Comparison of ENCODE assay signal across 8 cellular contexts in the genomic region with DNA sequence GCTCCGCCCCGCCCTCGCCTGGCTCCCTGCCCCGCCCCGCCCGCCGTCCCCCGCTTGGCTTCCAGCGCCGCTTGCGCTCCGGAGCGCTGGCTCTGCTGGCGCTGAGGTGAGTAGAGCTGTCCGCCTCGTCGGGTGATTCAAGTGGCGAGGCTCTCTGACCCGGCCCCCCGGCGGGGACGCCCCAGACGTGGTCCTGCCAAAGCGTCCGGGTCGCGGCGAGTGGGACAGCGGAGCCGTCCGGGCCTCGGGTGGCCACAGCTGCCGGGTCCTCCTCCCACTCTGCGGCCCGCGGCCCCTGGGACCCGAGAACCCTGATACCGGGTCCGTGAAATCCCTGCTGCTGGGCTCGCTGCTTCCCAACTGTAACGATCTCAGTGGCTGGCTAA. TPM values are rescaled to one million over a fixed set of nuclear protein-coding genes. Genes with fewer than 3 reads are reported as not detected.
DNase-seq lines count a peak whose midpoint lies in the region; ATAC-seq, FAIRE-seq and TF ChIP-seq lines count a peak whose summit lies in the region.

Gene LRRC28 (plus strand): TSS at position 46 of the 386 bp plus-strand sequence. CDS start 4,477 bp downstream, outside the sequence.

- H3K9me1 ChIP-seq in endothelial cell of umbilical vein (replicated peaks; ENCODE audit: control insufficient read depth, extremely low read depth, insufficient read depth, low read length) = no peaks in the 10 kb centered on the region

- intact Hi-C loops in endothelial cell of umbilical vein (cut with micrococcal nuclease) = loop anchor here (1.0 to 2.0 kb wide), 3 partner anchors 127 to 457 kb away; no protein-coding TSS in a partner anchor

- H3K36me3 ChIP-seq in endothelial cell of umbilical vein (ENCODE audit: control insufficient read depth in 2 of 2, extremely low read depth in 1 of 2, insufficient read depth in 2 of 2, low read length in 2 of 2) = no peaks in the 10 kb centered on the region

- ATAC-seq in activated T-cell treated with anti-CD3 and anti-CD28 coated beads, Interleukin-2, amount 50 U/mL, for 72 hours (replicated peaks in 1 of 2) = no peak
- ATAC-seq in naive B cell (ENCODE audit: low read depth in 2 of 2) = peak; percentile 16 to 20

- DNase-seq in activated T-cell treated with anti-CD3 and anti-CD28 coated beads, Interleukin-2, amount 50 U/mL, for 72 hours = no peak
- no peak for DNase-seq in activated T-cell treated with anti-CD3 and anti-CD28 coated beads for 4 hours
- no peak for DNase-seq in endothelial cell of umbilical vein (ENCODE audit: low read depth, low spot score)
- DNase-seq in naive B cell = no peak
- no peak for DNase-seq in germinal center (ENCODE audit: low spot score)
- DNase-seq in nucleus accumbens (lab: John Stamatoyannopoulos, UW) = no peak
- no peak for DNase-seq in kidney tubule cell (ENCODE audit: low spot score)

- no peaks in the 10 kb centered on the region for H3K27me3 Mint-ChIP-seq in activated T-cell treated with anti-CD3 and anti-CD28 coated beads, Interleukin-2, amount 50 U/mL, for 72 hours (ENCODE audit: low read depth)
- no peaks in the 10 kb centered on the region for H3K27me3 Mint-ChIP-seq in naive B cell

- dilution Hi-C loops in endothelial cell of umbilical vein (cut with MboI; ENCODE audit: extremely low pct_ligation_motif_present, low sequenced_read_pairs) = no loop called here

- peaks cover 30% of the 10 kb centered on the region for H3K4me1 ChIP-seq in endothelial cell of umbilical vein (ENCODE audit: control insufficient read depth, extremely low read depth, insufficient read depth, low read length)

- H3K27ac ChIP-seq in endothelial cell of umbilical vein (ENCODE audit: insufficient read depth, low read depth, low read length) = peak within 1 kb of the TSS; percentile 89

- BruUV-seq in endothelial cell of umbilical vein (replicated peaks; lab: Mats Ljungman, UMichigan) = no TSS peak

- peak within 1 kb of the TSS; percentile 91 to 93 for H3K4me3 Mint-ChIP-seq in activated T-cell treated with anti-CD3 and anti-CD28 coated beads, Interleukin-2, amount 50 U/mL, for 72 hours
- H3K4me3 Mint-ChIP-seq in naive B cell = peak within 1 kb of the TSS in 6 of 8 donors; percentile 92 to 96 (median 95)

- H3K27me3 ChIP-seq in endothelial cell of umbilical vein (ENCODE audit: control insufficient read depth in 2 of 2, insufficient read depth in 2 of 2, low read length in 2 of 2) = no peaks in the 10 kb centered on the region

- POLR2A ChIA-PET in endothelial cell of umbilical vein (lab: Charles Lee) = interaction anchor here (1.1 kb wide), 1 partner anchor 482 kb away, joined by 3 read pairs; the partner anchor contains the start of gene LYSMD4

- TF ChIP-seq CTCF in endothelial cell of umbilical vein (IDR thresholded peaks at IDR 0.05; ENCODE audit: extremely low read depth in 1 of 2, insufficient read depth in 1 of 2, low read depth in 1 of 2, low read length in 2 of 2) = no peak

- peak within 1 kb of the TSS; percentile 80 for H3K4me2 ChIP-seq in endothelial cell of umbilical vein (ENCODE audit: insufficient read depth, low read length)

- no peaks in the 10 kb centered on the region for H3K9me3 Mint-ChIP-seq in activated T-cell treated with anti-CD3 and anti-CD28 coated beads, Interleukin-2, amount 50 U/mL, for 72 hours
- H3K9me3 Mint-ChIP-seq in naive B cell = peaks cover 0 to 6% (median 0%) of the 10 kb centered on the region in 7 donors

- H3K4me1 Mint-ChIP-seq in activated T-cell treated with anti-CD3 and anti-CD28 coated beads, Interleukin-2, amount 50 U/mL, for 72 hours (ENCODE audit: low read depth) = peaks cover 33% of the 10 kb centered on the region
- H3K4me1 Mint-ChIP-seq in naive B cell = peaks cover 25 to 33% (median 27%) of the 10 kb centered on the region in 3 donors

- CTCF ChIA-PET in endothelial cell of umbilical vein (lab: Charles Lee) = interaction anchor here (1.0 to 3.0 kb wide), 10 partner anchors 8 to 505 kb away, joined by 3 to 16 read pairs (median 4); partner anchors contain the start of gene SYNM

- H3K4me3 ChIP-seq in endothelial cell of umbilical vein (replicated peaks in 1 of 3; ENCODE audit: insufficient read depth in 1 of 3, low read depth in 1 of 3, low read length in 3 of 3) = peak within 1 kb of the TSS; percentile 77 to 100 (median 80)

- FAIRE-seq in endothelial cell of umbilical vein (lab: Jason Lieb, UNC) = no peak

- peak; percentile 88 for TF ChIP-seq POLR2A in endothelial cell of umbilical vein (IDR thresholded peaks at IDR 0.05; ENCODE audit: low read depth, low read length)

- peak within 1 kb of the TSS; percentile 79 for H2AFZ ChIP-seq in endothelial cell of umbilical vein (ENCODE audit: low read depth, low read length)

- H3K27ac Mint-ChIP-seq in activated T-cell treated with anti-CD3 and anti-CD28 coated beads, Interleukin-2, amount 50 U/mL, for 72 hours = peak within 1 kb of the TSS; percentile 80
- H3K27ac Mint-ChIP-seq in naive B cell = peak within 1 kb of the TSS; percentile 78 to 94 (median 91)

- H3K79me2 ChIP-seq in endothelial cell of umbilical vein (ENCODE audit: control insufficient read depth, insufficient read depth, low read length) = peaks cover 24% of the 10 kb centered on the region

- no peaks in the 10 kb centered on the region for H4K20me1 ChIP-seq in endothelial cell of umbilical vein (replicated peaks; ENCODE audit: control insufficient read depth, extremely low read depth, insufficient read depth, low read length)

- H3K9ac ChIP-seq in endothelial cell of umbilical vein (replicated peaks; ENCODE audit: extremely low read depth, insufficient read depth, low read length) = peak within 1 kb of the TSS; percentile 97

- no peaks in the 10 kb centered on the region for H3K9me3 ChIP-seq in endothelial cell of umbilical vein (replicated peaks; ENCODE audit: control insufficient read depth, insufficient read depth, low read length)

- H3K36me3 Mint-ChIP-seq in activated T-cell treated with anti-CD3 and anti-CD28 coated beads, Interleukin-2, amount 50 U/mL, for 72 hours (ENCODE audit: insufficient read depth in 2 of 2) = peaks cover 4 to 5% of the 10 kb centered on the region in 2 donors
- H3K36me3 Mint-ChIP-seq in naive B cell = peaks cover 0 to 9% of the 10 kb centered on the region in 2 donors

TF ChIP-seq in PFSK-1, 5 proteins besides CTCF, POLR2A, EP300 and RAD21 (continues in another document):
- peak; percentile 86 for TF ChIP-seq POLR2AphosphoS5 (IDR thresholded peaks at IDR 0.05; ENCODE audit: low read depth, low read length)

TF ChIP-seq in endothelial cell of umbilical vein, 7 proteins besides CTCF, POLR2A, EP300 and RAD21:
- TF ChIP-seq FOS (IDR thresholded peaks at IDR 0.05; ENCODE audit: borderline replicate concordance, insufficient read depth, low read length) = no peak
- peak; percentile 75 for TF ChIP-seq POLR2AphosphoS5 (IDR thresholded peaks at IDR 0.05; ENCODE audit: insufficient read depth, low read depth, low read length)

RNA-seq across cellular contexts. Expression of gene LRRC28, which starts in this region (rescaled TPM):
- 10 to 100 TPM; 23.3 to 29.0 TPM for total RNA-seq in activated T-cell treated with anti-CD3 and anti-CD28 coated beads, Interleukin-2, amount 50 U/mL, for 72 hours
- polyA plus RNA-seq in PFSK-1 (2012; ENCODE audit: insufficient read length, low read depth) = 17.4 TPM
- total RNA-seq in endothelial cell of umbilical vein = 19.6 and 22.4 TPM in 2 replicates
- 26.7 and 27.8 TPM in 2 replicates for polyA plus RNA-seq in endothelial cell of umbilical vein
- polyA plus RNA-seq in endothelial cell of umbilical vein (2011; cell fraction: cytosol; rRNA removed) = 26.0 TPM in 2 replicates
- 22.9 and 23.9 TPM in 2 replicates for polyA plus RNA-seq in endothelial cell of umbilical vein (2011; cell fraction: nucleus; rRNA removed)
- polyA plus RNA-seq in endothelial cell of umbilical vein (2012) = 17.3 and 21.0 TPM in 2 replicates
- 46.6 and 47.2 TPM in 2 replicates for polyA minus RNA-seq in endothelial cell of umbilical vein
- 2.6 TPM for polyA minus RNA-seq in endothelial cell of umbilical vein (2011; cell fraction: cytosol; rRNA and poly(A)+ RNA removed)
- 57.0 and 84.0 TPM in 2 replicates for polyA minus RNA-seq in endothelial cell of umbilical vein (2011; cell fraction: nucleus; rRNA and poly(A)+ RNA removed)
- polyA plus RNA-seq in naive B cell (ENCODE audit: low read depth in 6 of 6) = 10 to 100 TPM; 20.9 to 41.9 (median 26.9) TPM

Comparison
In these comparisons a context has a peak if more than half of its experiments do, and no peak if none do; other contexts are left out.
1. ATAC-seq: peak in naive B cell (2 of 2); none in activated T-cell treated with anti-CD3 and anti-CD28 coated beads, Interleukin-2, amount 50 U/mL, for 72 hours (0 of 2).